In the genomic region with DNA sequence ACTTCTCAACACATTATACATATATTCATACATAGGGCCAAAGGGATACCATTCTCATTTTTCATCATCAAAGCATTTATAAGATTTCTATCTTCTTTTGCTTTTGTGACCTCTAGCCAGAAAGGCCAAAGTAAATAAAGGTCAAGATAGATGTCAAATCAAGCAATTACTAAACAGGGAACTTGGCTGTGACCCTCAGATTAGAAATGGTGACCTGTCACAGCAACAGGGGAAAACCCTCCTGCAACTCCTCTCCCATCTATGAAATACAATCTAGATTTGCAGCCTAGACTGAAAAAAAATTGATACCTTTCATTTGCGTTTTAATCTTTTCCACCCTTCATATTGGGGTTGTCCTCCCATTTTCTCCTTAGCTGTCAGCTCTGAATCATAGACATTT, we compare ENCODE assay signal across 31 cellular contexts.
A peak's percentile ranks its signal among the peaks of the same experiment; 100 is the strongest.
DNase-seq lines count a peak whose midpoint lies in the region; ATAC-seq and TF ChIP-seq lines count a peak whose summit lies in the region.
"Had no signal": no experiment of that assay in that cellular context is flagged by ENCODE, and none has a peak within 500 bp of the region (broad histone marks: within the 10 kb centered on the region; RNA-seq: fewer than 3 reads in every experiment).

No MANE protein-coding gene starts in this region.

- H3K27me3 ChIP-seq in osteoblast (ENCODE audit: insufficient read depth, low read length): no peaks in the 10 kb centered on the region
- H3K27me3 ChIP-seq: BE2C; BLaER1; BLaER1 treated with 17β-estradiol and CSF1 and Interleukin-3, amounts not matched to agents 10 nM and 100 nM had no signal

- no peaks in the 10 kb centered on the region for H3K9me3 ChIP-seq in osteoblast (ENCODE audit: low read depth, low read length)
- H3K9me3 ChIP-seq: A549; BE2C; BLaER1 treated with 17β-estradiol and CSF1 and Interleukin-3, amounts not matched to agents 10 nM and 100 nM; Caco-2 had no signal

- H3K27me3 Mint-ChIP-seq in stimulated activated naive B cell treated with anti-CD40 and anti-IgM and Interleukin-4, amounts not matched to agents 10 μg/mL and 1 μg/mL and 100 μg/mL, for 72 hours: peaks cover 15 to 29% of the 10 kb centered on the region in 2 donors
- H3K27me3 Mint-ChIP-seq: CD4-positive, alpha-beta memory T cell; CD4-positive, alpha-beta T cell; CD4-positive, CD25-positive, alpha-beta regulatory T cell; CD8-positive, alpha-beta memory T cell had no signal

- H3K4me1 ChIP-seq in osteoblast (ENCODE audit: insufficient read depth, low read length): no peaks in the 10 kb centered on the region
- H3K4me1 ChIP-seq: A549; BE2C; BLaER1; BLaER1 treated with 17β-estradiol and CSF1 and Interleukin-3, amounts not matched to agents 10 nM and 100 nM; Caco-2 had no signal

- no peak overlapping the region for H3K27ac ChIP-seq in osteoblast (ENCODE audit: low read depth, low read length)
- H3K27ac ChIP-seq: 22Rv1; A549; BLaER1; BLaER1 treated with 17β-estradiol and CSF1 and Interleukin-3, amounts not matched to agents 10 nM and 100 nM; C4-2B had no signal

- H3K79me2 ChIP-seq in osteoblast (ENCODE audit: insufficient read depth, low read length): no peaks in the 10 kb centered on the region

- ATAC-seq in stimulated activated naive B cell treated with anti-CD40 and anti-IgM and Interleukin-4, amounts not matched to agents 10 μg/mL and 1 μg/mL and 100 μg/mL, for 72 hours (replicated peaks): peak; percentile 53 to 60
- ATAC-seq in HG03135 (IDR thresholded peaks at IDR 0.05; ENCODE audit: unreplicated experiment) (no peak), HG03342 (IDR thresholded peaks at IDR 0.05; ENCODE audit: unreplicated experiment) (no peak)
- ATAC-seq: A549; CD8-positive, alpha-beta T cell had no signal

- no peak overlapping the region for H3K4me3 ChIP-seq in osteoblast (ENCODE audit: insufficient read depth, low read length)
- H3K4me3 ChIP-seq: A549; BLaER1; BLaER1 treated with 17β-estradiol and CSF1 and Interleukin-3, amounts not matched to agents 10 nM and 100 nM had no signal

- H3K27ac Mint-ChIP-seq in stimulated activated naive B cell treated with anti-CD40 and anti-IgM and Interleukin-4, amounts not matched to agents 10 μg/mL and 1 μg/mL and 100 μg/mL, for 72 hours: no peak overlapping the region
- H3K27ac Mint-ChIP-seq: B cell; CD14-positive monocyte; CD4-positive, alpha-beta memory T cell; CD4-positive, alpha-beta T cell; CD4-positive, CD25-positive, alpha-beta regulatory T cell; CD8-positive, alpha-beta memory T cell; CD8-positive, alpha-beta T cell had no signal

- no peak overlapping the region for H2AFZ ChIP-seq in osteoblast (ENCODE audit: low read length)

- no peak overlapping the region for H3K4me3 Mint-ChIP-seq in stimulated activated naive B cell treated with anti-CD40 and anti-IgM and Interleukin-4, amounts not matched to agents 10 μg/mL and 1 μg/mL and 100 μg/mL, for 72 hours
- H3K4me3 Mint-ChIP-seq: B cell; CD14-positive monocyte; CD4-positive, alpha-beta memory T cell; CD4-positive, alpha-beta T cell; CD4-positive, CD25-positive, alpha-beta regulatory T cell; CD8-positive, alpha-beta memory T cell; CD8-positive, alpha-beta T cell had no signal

- H4K20me1 ChIP-seq in osteoblast (ENCODE audit: insufficient read depth, low read length): no peaks in the 10 kb centered on the region
- H4K20me1 ChIP-seq: BLaER1; BLaER1 treated with 17β-estradiol and CSF1 and Interleukin-3, amounts not matched to agents 10 nM and 100 nM had no signal

- H3K4me2 ChIP-seq in osteoblast (ENCODE audit: insufficient read depth, low read length): no peak overlapping the region
- H3K4me2 ChIP-seq: A549; BLaER1; BLaER1 treated with 17β-estradiol and CSF1 and Interleukin-3, amounts not matched to agents 10 nM and 100 nM had no signal

- H3K9me3 Mint-ChIP-seq in stimulated activated naive B cell treated with anti-CD40 and anti-IgM and Interleukin-4, amounts not matched to agents 10 μg/mL and 1 μg/mL and 100 μg/mL, for 72 hours: peaks cover 0 to 1% of the 10 kb centered on the region in 2 donors

- no peaks in the 10 kb centered on the region for H3K36me3 Mint-ChIP-seq in stimulated activated naive B cell treated with anti-CD40 and anti-IgM and Interleukin-4, amounts not matched to agents 10 μg/mL and 1 μg/mL and 100 μg/mL, for 72 hours
- H3K36me3 Mint-ChIP-seq: CD14-positive monocyte; CD4-positive, alpha-beta memory T cell; CD4-positive, CD25-positive, alpha-beta regulatory T cell; CD8-positive, alpha-beta memory T cell; CD8-positive, alpha-beta T cell had no signal

- H3K4me1 Mint-ChIP-seq in stimulated activated naive B cell treated with anti-CD40 and anti-IgM and Interleukin-4, amounts not matched to agents 10 μg/mL and 1 μg/mL and 100 μg/mL, for 72 hours: no peaks in the 10 kb centered on the region
- H3K4me1 Mint-ChIP-seq: B cell; CD14-positive monocyte; CD4-positive, alpha-beta memory T cell; CD4-positive, CD25-positive, alpha-beta regulatory T cell; CD8-positive, alpha-beta memory T cell had no signal

- H3K36me3 ChIP-seq in osteoblast (ENCODE audit: insufficient read depth, low read length): no peaks in the 10 kb centered on the region
- H3K36me3 ChIP-seq: BE2C; BLaER1; BLaER1 treated with 17β-estradiol and CSF1 and Interleukin-3, amounts not matched to agents 10 nM and 100 nM had no signal

- peak; percentile 4 for DNase-seq in osteoblast (ENCODE audit: insufficient read length, low spot score, missing footprints)
- no peak for DNase-seq in stimulated activated naive B cell treated with anti-CD40 and anti-IgM and Interleukin-4, amounts not matched to agents 10 μg/mL and 1 μg/mL and 100 μg/mL, for 72 hours
- DNase-seq: 8988T; ACHN; AML-193; BE2C; C1 segment of cervical spinal cord; Caco-2; Calu3; CD4-positive, alpha-beta memory T cell; CD4-positive, alpha-beta T cell; CD4-positive, CD25-positive, alpha-beta regulatory T cell; CD8-positive, alpha-beta memory T cell; CD8-positive, alpha-beta T cell; COR-L47; DMS 273 treated with DMSO at 0.1 percent for 48 hours; DMS153; DMS53; DMS79; DMS79 treated with DMSO at 0.1 percent for 48 hours; DND-41; EL had no signal

- no peak for TF ChIP-seq CTCF in osteoblast (IDR thresholded peaks at IDR 0.05; ENCODE audit: extremely low read depth, low read depth, low read length)

Comparison
In these comparisons a context has a peak if more than half of its experiments do, and no peak if none do; other contexts are left out.
1. ATAC-seq: peak in stimulated activated naive B cell treated with anti-CD40 and anti-IgM and Interleukin-4, amounts not matched to agents 10 μg/mL and 1 μg/mL and 100 μg/mL, for 72 hours (2 of 2); none in HG03135 (single experiment) and HG03342 (single experiment).